In genomic region chr14:90814806-90815566, GRCh38 we compare ENCODE assay signal across 7 cellular contexts. TPM values are rescaled to one million over a fixed set of nuclear protein-coding genes. Genes with fewer than 3 reads are reported as not detected.
DNase-seq lines count a peak whose midpoint lies in the region; ATAC-seq and TF ChIP-seq lines count a peak whose summit lies in the region.

No MANE protein-coding gene starts in this region.

- H3K4me1 ChIP-seq in HAP-1, result no peaks in the 10 kb centered on the region; the same call in 1 of the 2 replicates
- H3K4me1 ChIP-seq in hepatocyte (ENCODE audit: insufficient read depth), result no peaks in the 10 kb centered on the region
- peaks cover 10% of the 10 kb centered on the region for H3K4me1 ChIP-seq in skeletal muscle satellite cell (ENCODE audit: control insufficient read depth, insufficient read depth, low read length)

- H3K9ac ChIP-seq in skeletal muscle satellite cell (ENCODE audit: low read depth, low read length), result peak overlapping the region; percentile 85

- no peak overlapping the region for H3K27ac ChIP-seq in hepatocyte

- H3K36me3 ChIP-seq in HAP-1 (replicated peaks), result no peaks in the 10 kb centered on the region
- no peaks in the 10 kb centered on the region for H3K36me3 ChIP-seq in hepatocyte (replicated peaks; ENCODE audit: insufficient read depth, low read depth)
- no peaks in the 10 kb centered on the region for H3K36me3 ChIP-seq in skeletal muscle satellite cell (ENCODE audit: insufficient read depth, low read length)

- no peak for ATAC-seq in GM21526 (IDR thresholded peaks at IDR 0.05; ENCODE audit: low FRiP score, unreplicated experiment)

- 69% methylated on average over 12 of the region's 12 CpGs for WGBS in hepatocyte (ENCODE audit: low lambda C conversion rate, missing lambda C conversion rate)

- H3K4me2 ChIP-seq in hepatocyte, result peak overlapping the region; percentile 90
- peak overlapping the region; percentile 86 for H3K4me2 ChIP-seq in skeletal muscle satellite cell (ENCODE audit: low read length)

- no peaks in the 10 kb centered on the region for H3K27me3 ChIP-seq in HAP-1 (ENCODE audit: low read depth)
- H3K27me3 ChIP-seq in hepatocyte, result no peaks in the 10 kb centered on the region
- no peaks in the 10 kb centered on the region for H3K27me3 ChIP-seq in skeletal muscle satellite cell (ENCODE audit: control insufficient read depth, insufficient read depth, low read length)

- no peaks in the 10 kb centered on the region for H4K20me1 ChIP-seq in hepatocyte (ENCODE audit: insufficient read depth, poor library complexity, severe bottlenecking)

- H2AFZ ChIP-seq in hepatocyte, result peak overlapping the region; percentile 52

- TF ChIP-seq CTCF in WI38 (IDR thresholded peaks at IDR 0.05; ENCODE audit: low read depth, low read length), result no peak
- TF ChIP-seq CTCF in hepatocyte (IDR thresholded peaks at IDR 0.05; ENCODE audit: poor library complexity), result no peak

- peaks cover 15% of the 10 kb centered on the region for H3K79me2 ChIP-seq in hepatocyte

- no peaks in the 10 kb centered on the region for H3K9me3 ChIP-seq in HAP-1
- H3K9me3 ChIP-seq in hepatocyte (ENCODE audit: low read depth), result no peaks in the 10 kb centered on the region
- H3K9me3 ChIP-seq in skeletal muscle satellite cell (replicated peaks; ENCODE audit: low read length), result no peaks in the 10 kb centered on the region

- in situ Hi-C loops in HAP-1 (cut with MboI; ENCODE audit: low sequenced_read_pairs), result no loop called here

- DNase-seq in HAP-1 (ENCODE audit: low spot score in 2 of 2), result no peak
- DNase-seq in hepatocyte (ENCODE audit: low spot score), result no peak
- DNase-seq in dermis blood vessel endothelial cell, result no peak
- DNase-seq in effector CD8-positive, alpha-beta T cell (lab: John Stamatoyannopoulos, UW), result no peak

- H3K4me3 ChIP-seq in HAP-1, result peak overlapping the region; percentile 48
- H3K4me3 ChIP-seq in WI38 (ENCODE audit: low read depth, low read length), result peak overlapping the region; percentile 82
- H3K4me3 ChIP-seq in hepatocyte, result peak overlapping the region; percentile 64
- peak overlapping the region; percentile 76 for H3K4me3 ChIP-seq in skeletal muscle satellite cell (ENCODE audit: low read length)

- no peaks in the 10 kb centered on the region for H3K9me2 ChIP-seq in hepatocyte (replicated peaks; ENCODE audit: insufficient read depth)

RNA-seq across cellular contexts. Expression of gene TTC7B, which starts 1.2 kb away (rescaled TPM):
- 10.7 and 16.1 TPM in 2 replicates for total RNA-seq in hepatocyte
- polyA plus RNA-seq in hepatocyte, result 16.2 and 25.5 TPM in 2 replicates
- total RNA-seq in skeletal muscle satellite cell (2012; rRNA removed), result 9.4 and 16.5 TPM in 2 replicates
- 37.1 and 63.3 TPM in 2 replicates for total RNA-seq in dermis blood vessel endothelial cell
